Comparison of ENCODE assay signal across 34 cellular contexts in the genomic region with DNA sequence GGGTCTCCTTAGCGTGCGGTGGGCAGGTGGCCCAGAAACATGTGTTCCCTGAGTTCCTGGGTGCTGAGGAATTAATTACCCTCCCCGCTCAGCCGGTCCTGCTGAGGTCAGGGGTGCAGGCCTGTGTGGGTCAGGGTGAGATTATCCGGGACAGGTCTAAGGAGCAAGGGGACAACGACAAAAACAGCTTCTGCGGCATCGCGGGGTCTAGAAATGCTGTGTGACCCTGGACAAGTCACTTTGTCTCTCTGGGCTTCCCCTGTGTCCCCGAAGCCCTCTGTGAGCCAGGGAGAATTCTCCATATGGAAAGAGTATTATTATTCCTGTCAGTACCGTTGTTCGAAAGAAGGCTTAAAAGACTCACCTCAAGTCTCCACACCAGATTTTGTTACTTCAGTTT.
"Had no signal": no experiment of that assay in that cellular context is flagged by ENCODE, and none has a peak within 500 bp of the region (broad histone marks: within the 10 kb centered on the region; RNA-seq: fewer than 3 reads in every experiment).

No MANE protein-coding gene starts in this region.

- H3K9me3 ChIP-seq: adrenal gland, body of pancreas had no signal

- H3K27ac ChIP-seq: adrenal gland, body of pancreas, brain microvascular endothelial cell, breast epithelium, VCaP had no signal

- DNase-seq: activated B cell treated with CpG ODN at 0.5 μM for 24 hours; activated CD4-positive, alpha-beta memory T cell treated with anti-CD3 and anti-CD28 coated beads for 36 hours; activated CD4-positive, alpha-beta T cell treated with anti-CD3 and anti-CD28 coated beads for 4 hours; activated CD4-positive, alpha-beta T cell treated with anti-CD3 and anti-CD28 coated beads, Interleukin-2, amount 10 ng/mL, durations not matched to agents 24 days and 14 days; activated CD4-positive, alpha-beta T cell treated with anti-CD3 and anti-CD28 coated beads, Interleukin-2, amount 50 U/mL, for 1 hour; activated CD4-positive, alpha-beta T cell treated with anti-CD3 and anti-CD28 coated beads, Interleukin-2, amount 50 U/mL, for 4 hours; activated CD4-positive, CD25-positive, alpha-beta regulatory T cell treated with anti-CD3 and anti-CD28 coated beads, Interleukin-2, amount 50 U/mL, for 72 hours; activated CD8-positive, alpha-beta memory T cell treated with anti-CD3 and anti-CD28 coated beads, Interleukin-2, amount 50 U/mL, for 4 hours; activated CD8-positive, alpha-beta T cell treated with anti-CD3 and anti-CD28 coated beads for 36 hours; activated effector memory CD4-positive, alpha-beta T cell treated with anti-CD3 and anti-CD28 coated beads, Interleukin-2, amount 50 U/mL, for 16 hours; activated gamma-delta T cell treated with Interleukin-2 at 50 U/mL for 16 hours; activated naive CD4-positive, alpha-beta T cell; activated naive CD4-positive, alpha-beta T cell treated with anti-CD3 and anti-CD28 coated beads for 36 hours; activated naive CD4-positive, alpha-beta T cell treated with anti-CD3 and anti-CD28 coated beads, Interleukin-2, amount 50 U/mL, for 16 hours; activated naive CD8-positive, alpha-beta T cell treated with anti-CD3 and anti-CD28 coated beads for 36 hours; activated T-cell treated with anti-CD3 and anti-CD28 coated beads for 4 hours; activated T-cell treated with anti-CD3 and anti-CD28 coated beads, Interleukin-2, amount 50 U/mL, for 1 hour; activated T-cell treated with anti-CD3 and anti-CD28 coated beads, Interleukin-2, amount 50 U/mL, for 4 hours; activated T-cell treated with anti-CD3 and anti-CD28 coated beads, Interleukin-2, amount 50 U/mL, for 72 hours; adrenal gland; amniotic stem cell; aorta; body of pancreas; brain microvascular endothelial cell; central memory CD4-positive, alpha-beta T cell; T-helper 1 cell; T-helper 2 cell; T-helper 9 cell had no signal

- FAIRE-seq: astrocyte, TTC549 had no signal

- H3K4me3 ChIP-seq: adrenal gland, body of pancreas, breast epithelium had no signal

- ATAC-seq: activated CD8-positive, alpha-beta T cell treated with anti-CD3 and anti-CD28 coated beads for 36 hours; activated naive CD4-positive, alpha-beta T cell treated with anti-CD3 and anti-CD28 coated beads, Interleukin-2, amount 50 U/mL, for 72 hours; activated T-cell treated with anti-CD3 and anti-CD28 coated beads, Interleukin-2, amount 50 U/mL, for 4 hours; activated T-cell treated with anti-CD3 and anti-CD28 coated beads, Interleukin-2, amount 50 U/mL, for 72 hours; activated T-helper 17 cell treated with anti-CD3 and anti-CD28 coated beads, Interleukin-2, amount 50 U/mL, for 72 hours; body of pancreas had no signal

- H3K36me3 ChIP-seq: adrenal gland, brain microvascular endothelial cell, breast epithelium had no signal

- H3K4me1 ChIP-seq: adrenal gland, breast epithelium had no signal
